ENCODE assay signal across 23 cellular contexts in the genomic region with DNA sequence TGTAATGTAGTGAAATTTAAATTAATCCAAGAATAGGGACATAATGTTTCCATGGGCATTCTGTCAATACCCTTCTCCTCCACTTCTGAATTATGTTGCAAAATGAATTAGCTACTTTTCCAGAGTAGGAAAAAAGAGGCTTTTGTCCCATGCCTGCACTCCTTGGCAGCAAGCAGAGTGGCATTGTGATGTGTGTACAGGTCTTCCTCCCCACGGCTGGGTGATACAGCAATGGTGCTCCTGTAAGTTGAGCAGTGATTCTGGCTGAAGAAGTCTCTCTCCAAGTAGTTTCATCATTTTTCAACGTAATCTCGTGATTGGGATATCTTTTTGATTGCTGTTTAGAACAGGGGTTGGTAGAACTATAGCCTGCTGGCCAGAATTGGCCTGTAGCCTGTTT. TPM values are rescaled to one million over a fixed set of nuclear protein-coding genes. Genes with fewer than 3 reads are reported as not detected.
DNase-seq lines count a peak whose midpoint lies in the region; ATAC-seq and TF ChIP-seq lines count a peak whose summit lies in the region.
"Had no signal": no experiment of that assay in that cellular context is flagged by ENCODE, and none has a peak within 500 bp of the region (broad histone marks: within the 10 kb centered on the region; RNA-seq: fewer than 3 reads in every experiment).

No MANE protein-coding gene starts in this region.

- H2BK120ac ChIP-seq in trophoblast cell (ENCODE audit: insufficient read depth, low read length, poor library complexity) = no peak overlapping the region

- no peaks in the 10 kb centered on the region for H3K79me1 ChIP-seq in trophoblast cell (ENCODE audit: low read length)

- H3K9me3 ChIP-seq in trophoblast cell (ENCODE audit: insufficient read depth, low read depth, low read length) (no peaks in the 10 kb centered on the region), Peyer's patch (no peaks in the 10 kb centered on the region)
- H3K9me3 ChIP-seq: A549 had no signal

- no peak overlapping the region for H4K8ac ChIP-seq in trophoblast cell (ENCODE audit: low read depth, low read length)

- TF ChIP-seq POLR2A in Peyer's patch (IDR thresholded peaks at IDR 0.05) = no peak

- H3K4ac ChIP-seq in trophoblast cell (ENCODE audit: low read depth, low read length) = no peak overlapping the region

- intact Hi-C loops in head of caudate nucleus (cut with DNase I) = no loop called here

- H3K4me2 ChIP-seq in trophoblast cell (ENCODE audit: low read length) = no peak overlapping the region
- H3K4me2 ChIP-seq: A549 had no signal

- H3K27me3 ChIP-seq in trophoblast cell (ENCODE audit: insufficient read depth, low read length) = no peaks in the 10 kb centered on the region
- no peaks in the 10 kb centered on the region for H3K27me3 ChIP-seq in Peyer's patch

- in situ Hi-C loops in SK-MEL-5 (cut with HindIII; ENCODE audit: low pct_unique_long_range_greater_than_20kb, low sequenced_read_pairs) = no loop called here

- H2BK5ac ChIP-seq in trophoblast cell (ENCODE audit: low read depth, low read length, poor library complexity) = no peak overlapping the region

- no peaks in the 10 kb centered on the region for H3K36me3 ChIP-seq in trophoblast cell (ENCODE audit: control insufficient read depth in 1 of 2, insufficient read depth in 2 of 2, low read length in 2 of 2)
- H3K36me3 ChIP-seq in Peyer's patch = no peaks in the 10 kb centered on the region

- no peak overlapping the region for H4K12ac ChIP-seq in trophoblast cell (ENCODE audit: low read depth, low read length)

- no peak overlapping the region for H2BK12ac ChIP-seq in trophoblast cell (ENCODE audit: low read length)

- no peak for ATAC-seq in GM18502 (IDR thresholded peaks at IDR 0.05; ENCODE audit: poor library complexity, unreplicated experiment)
- ATAC-seq: A549, HepG2, K562, SK-N-SH treated with all-trans-retinoic acid at 6 μM for 48 hours had no signal

- no peak overlapping the region for H3K27ac ChIP-seq in trophoblast cell (ENCODE audit: low read depth, low read length)
- H3K27ac ChIP-seq in Peyer's patch = no peak overlapping the region
- H3K27ac ChIP-seq: A549, HL-60 had no signal

- H3K23ac ChIP-seq in trophoblast cell (ENCODE audit: low read length) = peak overlapping the region; percentile 89

- H3K4me1 ChIP-seq in trophoblast cell (ENCODE audit: control insufficient read depth in 1 of 2, insufficient read depth in 2 of 2, low read length in 2 of 2) = no peaks in the 10 kb centered on the region
- H3K4me1 ChIP-seq in Peyer's patch = no peaks in the 10 kb centered on the region
- H3K4me1 ChIP-seq: A549 had no signal

- H3K18ac ChIP-seq in trophoblast cell (ENCODE audit: low read length) = no peak overlapping the region

- no peak overlapping the region for H4K91ac ChIP-seq in trophoblast cell (ENCODE audit: low read depth, low read length)

- no peak overlapping the region for H3K9ac ChIP-seq in trophoblast cell (ENCODE audit: low read length)

- no peak overlapping the region for H2AK5ac ChIP-seq in trophoblast cell (ENCODE audit: low read length)

- WGBS in trophoblast cell (ENCODE audit: extremely low coverage, insufficient coverage, insufficient read length) = no CpG with 5 or more reads among the region's 3 CpGs

- H3K79me2 ChIP-seq in trophoblast cell (ENCODE audit: control insufficient read depth, insufficient read depth, low read length, poor library complexity) = no peaks in the 10 kb centered on the region

- H3K14ac ChIP-seq in trophoblast cell (ENCODE audit: low read length) = no peak overlapping the region

- TF ChIP-seq CTCF in Peyer's patch (IDR thresholded peaks at IDR 0.05) = no peak

- no peak overlapping the region for H2AFZ ChIP-seq in trophoblast cell (ENCODE audit: insufficient read depth, low read length, poor library complexity)

- H3K4me3 ChIP-seq in trophoblast cell (ENCODE audit: low read depth, low read length) = no peak overlapping the region
- H3K4me3 ChIP-seq in Peyer's patch = no peak overlapping the region
- H3K4me3 ChIP-seq: A549, K562 had no signal

- DNase-seq in SK-MEL-5 (ENCODE audit: low read depth, low spot score) = peak; percentile 3
- DNase-seq in head of caudate nucleus = peak in 36 of 42 donors; percentile 5 to 78 (median 38)
- DNase-seq in trophoblast cell = no peak
- DNase-seq in Peyer's patch = no peak
- no peak for DNase-seq in NCI-H524 treated with DMSO at 0.1 percent for 48 hours (lab: John Stamatoyannopoulos, UW)
- no peak for DNase-seq in activated CD4-positive, alpha-beta T cell treated with anti-CD3 and anti-CD28 coated beads for 48 hours
- DNase-seq: CD4-positive, CD25-positive, alpha-beta regulatory T cell; COR-L47; DMS79; HCEC 1CT; NCI-H1092 treated with DMSO at 0.1 percent for 48 hours; NCI-H1436 treated with DMSO at 0.1 percent for 48 hours; NCI-H1930; NCI-H748 treated with DMSO at 0.1 percent for 48 hours; SIG-M5 had no signal

RNA-seq across cellular contexts. Expression of gene KIT, which starts 59.9 kb away (rescaled TPM):
- 0.24 and 0.96 TPM in 2 replicates for total RNA-seq in SK-MEL-5 (2014; rRNA removed; shearing (Covaris generic))
- 0.05 and 0.08 TPM in 2 replicates for polyA plus RNA-seq in SK-MEL-5 (2015; cell fraction: cytosol; rRNA removed)
- polyA plus RNA-seq in SK-MEL-5 (2015; cell fraction: nucleus; rRNA removed) = 0.14 and 0.22 TPM in 2 replicates
- 1.4 and 2.0 TPM in 2 replicates for polyA plus RNA-seq in trophoblast cell (2013)
- 10 to 100 TPM in 1 of 4 donors, 1 to 10 TPM in 3; 4.4 to 21.5 (median 9.5) TPM for total RNA-seq in Peyer's patch
- total RNA-seq: HepG2, HT-29, NCI-H460 had no signal
- polyA plus RNA-seq: A549; CD4-positive, CD25-positive, alpha-beta regulatory T cell; HepG2 had no signal

Comparison
In these comparisons a context has a peak if more than half of its experiments do, and no peak if none do; other contexts are left out.
1. DNase-seq: peak in SK-MEL-5 (single experiment) and head of caudate nucleus (36 of 42); none in trophoblast cell (0 of 2), Peyer's patch (0 of 3), NCI-H524 treated with DMSO at 0.1 percent for 48 hours (single experiment) and activated CD4-positive, alpha-beta T cell treated with anti-CD3 and anti-CD28 coated beads for 48 hours (single experiment).